In the genomic region with DNA sequence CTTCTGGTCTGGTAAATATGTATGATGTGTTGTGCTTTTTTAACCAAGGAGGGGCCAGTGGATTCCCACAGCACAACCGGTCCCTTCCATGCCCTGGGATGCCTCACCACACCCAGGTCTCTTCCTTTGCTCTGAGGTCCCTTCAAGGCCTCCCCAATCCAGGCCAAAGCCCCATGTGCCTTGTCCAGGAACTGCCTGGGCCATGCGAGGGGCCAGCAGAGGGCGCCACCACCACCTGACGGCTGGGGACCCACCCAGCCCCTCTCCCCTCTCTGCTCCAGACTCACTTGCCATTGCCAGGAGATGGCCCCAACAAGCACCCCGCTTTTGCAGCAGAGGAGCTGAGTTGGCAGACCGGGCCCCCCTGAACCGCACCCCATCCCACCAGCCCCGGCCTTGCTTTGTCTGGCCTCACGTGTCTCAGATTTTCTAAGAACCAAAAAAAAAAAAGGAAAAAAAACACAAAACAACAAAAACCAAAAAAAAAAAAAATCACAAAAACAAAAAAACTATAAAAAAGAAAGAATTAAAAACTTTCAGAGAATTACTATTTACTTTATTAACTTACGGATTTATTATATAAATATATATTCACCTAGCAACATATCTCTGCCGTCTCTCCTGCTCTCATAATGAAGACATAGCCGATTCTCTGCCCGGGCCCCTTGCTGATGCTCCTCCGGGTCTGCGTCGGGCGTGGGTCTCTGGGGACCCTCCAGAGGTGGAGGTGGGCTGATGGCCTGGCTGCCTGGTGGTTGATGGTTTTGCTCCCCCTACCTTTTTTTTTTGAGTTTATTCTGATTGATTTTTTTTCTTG, we compare ENCODE assay signal across 1 cellular context.
TF ChIP-seq lines count a peak whose summit lies in the region.

No MANE protein-coding gene starts in this region.

TF ChIP-seq in HCT116, 20 proteins besides CTCF, POLR2A, EP300 and RAD21 (continued from another document):
- TF ChIP-seq, protein P1, sequence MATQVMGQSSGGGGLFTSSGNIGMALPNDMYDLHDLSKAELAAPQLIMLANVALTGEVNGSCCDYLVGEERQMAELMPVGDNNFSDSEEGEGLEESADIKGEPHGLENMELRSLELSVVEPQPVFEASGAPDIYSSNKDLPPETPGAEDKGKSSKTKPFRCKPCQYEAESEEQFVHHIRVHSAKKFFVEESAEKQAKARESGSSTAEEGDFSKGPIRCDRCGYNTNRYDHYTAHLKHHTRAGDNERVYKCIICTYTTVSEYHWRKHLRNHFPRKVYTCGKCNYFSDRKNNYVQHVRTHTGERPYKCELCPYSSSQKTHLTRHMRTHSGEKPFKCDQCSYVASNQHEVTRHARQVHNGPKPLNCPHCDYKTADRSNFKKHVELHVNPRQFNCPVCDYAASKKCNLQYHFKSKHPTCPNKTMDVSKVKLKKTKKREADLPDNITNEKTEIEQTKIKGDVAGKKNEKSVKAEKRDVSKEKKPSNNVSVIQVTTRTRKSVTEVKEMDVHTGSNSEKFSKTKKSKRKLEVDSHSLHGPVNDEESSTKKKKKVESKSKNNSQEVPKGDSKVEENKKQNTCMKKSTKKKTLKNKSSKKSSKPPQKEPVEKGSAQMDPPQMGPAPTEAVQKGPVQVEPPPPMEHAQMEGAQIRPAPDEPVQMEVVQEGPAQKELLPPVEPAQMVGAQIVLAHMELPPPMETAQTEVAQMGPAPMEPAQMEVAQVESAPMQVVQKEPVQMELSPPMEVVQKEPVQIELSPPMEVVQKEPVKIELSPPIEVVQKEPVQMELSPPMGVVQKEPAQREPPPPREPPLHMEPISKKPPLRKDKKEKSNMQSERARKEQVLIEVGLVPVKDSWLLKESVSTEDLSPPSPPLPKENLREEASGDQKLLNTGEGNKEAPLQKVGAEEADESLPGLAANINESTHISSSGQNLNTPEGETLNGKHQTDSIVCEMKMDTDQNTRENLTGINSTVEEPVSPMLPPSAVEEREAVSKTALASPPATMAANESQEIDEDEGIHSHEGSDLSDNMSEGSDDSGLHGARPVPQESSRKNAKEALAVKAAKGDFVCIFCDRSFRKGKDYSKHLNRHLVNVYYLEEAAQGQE (IDR thresholded peaks at IDR 0.05; ENCODE audit: low read depth), result no peak
- TF ChIP-seq SRF (IDR thresholded peaks at IDR 0.05; ENCODE audit: low read depth) (no peak), YY1 (IDR thresholded peaks at IDR 0.05; ENCODE audit: extremely low read depth, insufficient replicate concordance, low read depth, low read length) (no peak)
